1 cellular context compared by ENCODE assay signal in the genomic region with DNA sequence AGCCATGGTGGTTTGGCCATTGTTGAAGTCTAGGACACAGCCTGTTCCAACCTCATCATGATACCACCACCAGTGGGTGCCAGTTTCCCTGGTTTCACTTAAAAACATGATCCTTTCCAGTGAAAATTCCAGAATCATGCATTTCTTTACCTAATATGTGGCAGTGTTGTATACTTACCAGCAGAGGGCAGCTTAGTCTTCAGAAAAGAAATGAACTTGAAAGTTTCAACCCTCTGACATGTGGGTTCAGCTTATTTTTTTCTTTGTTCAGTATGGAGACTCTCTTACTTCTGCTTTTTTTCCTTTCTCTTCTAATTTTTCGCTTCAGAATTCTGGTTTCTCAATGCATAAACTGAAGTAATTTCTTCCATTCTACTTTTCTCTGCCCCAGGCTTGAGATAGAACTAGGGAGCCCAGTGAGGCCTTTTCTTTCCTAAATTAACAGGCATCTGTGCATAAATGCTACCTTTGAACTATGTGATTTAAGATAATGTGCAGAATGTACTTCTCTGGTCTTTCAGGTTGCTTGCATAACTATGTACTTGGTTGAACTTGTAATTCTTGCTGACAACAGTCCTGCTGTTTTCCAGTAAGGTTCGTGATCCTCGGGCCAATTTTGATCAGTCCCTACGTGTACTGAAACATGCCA.
TF ChIP-seq lines count a peak whose summit lies in the region.

No MANE protein-coding gene starts in this region.

TF ChIP-seq in A549, 52 proteins besides CTCF, POLR2A, EP300 and RAD21 (continued from another document):
- TF ChIP-seq PBX3 (IDR thresholded peaks at IDR 0.05) (no peak), ZC3H11A (IDR thresholded peaks at IDR 0.05) (no peak), FOSL2 (IDR thresholded peaks at IDR 0.05) (no peak), FOSL2 (CRISPR knock-in tag; IDR thresholded peaks at IDR 0.05) (no peak), MAZ (IDR thresholded peaks at IDR 0.05; ENCODE audit: borderline replicate concordance, low read depth, low read length) (no peak)
TF ChIP-seq in A549: peak in this region for 4.
